ENCODE assay signal across 18 cellular contexts in genomic region chr10:666237-667012, GRCh38. TPM values are rescaled to one million over a fixed set of nuclear protein-coding genes. Genes with fewer than 3 reads are reported as not detected.
A peak's percentile ranks its signal among the peaks of the same experiment; 100 is the strongest.
DNase-seq lines count a peak whose midpoint lies in the region; ATAC-seq, FAIRE-seq and TF ChIP-seq lines count a peak whose summit lies in the region.
"Had no signal": no experiment of that assay in that cellular context is flagged by ENCODE, and none has a peak within 500 bp of the region (broad histone marks: within the 10 kb centered on the region; RNA-seq: fewer than 3 reads in every experiment).

No MANE protein-coding gene starts in this region.

- CTCF ChIA-PET in Panc1 (lab: Charles Lee) = no interaction called here

- H3K79me1 ChIP-seq in mesenchymal stem cell (replicated peaks; ENCODE audit: low read length, poor library complexity, severe bottlenecking) = peaks cover 27% of the 10 kb centered on the region

- H3K27ac Mint-ChIP-seq in endodermal cell = no peak overlapping the region
- no peak overlapping the region for H3K27ac Mint-ChIP-seq in activated naive CD8-positive, alpha-beta T cell treated with anti-CD3 and anti-CD28 coated beads for 36 hours
- H3K27ac Mint-ChIP-seq: activated CD8-positive, alpha-beta T cell treated with anti-CD3 and anti-CD28 coated beads, Interleukin-2, amount 10 ng/mL, durations not matched to agents 7 days and 5 days; activated naive CD4-positive, alpha-beta T cell treated with anti-CD3 and anti-CD28 coated beads for 36 hours; CD8-positive, alpha-beta T cell had no signal

- no peak overlapping the region for H4K91ac ChIP-seq in mesenchymal stem cell (ENCODE audit: low read length)

- H3K4me3 Mint-ChIP-seq in endodermal cell = no peak overlapping the region
- H3K4me3 Mint-ChIP-seq in activated naive CD8-positive, alpha-beta T cell treated with anti-CD3 and anti-CD28 coated beads for 36 hours = no peak overlapping the region
- H3K4me3 Mint-ChIP-seq: activated CD8-positive, alpha-beta T cell treated with anti-CD3 and anti-CD28 coated beads, Interleukin-2, amount 10 ng/mL, durations not matched to agents 7 days and 5 days; activated naive CD4-positive, alpha-beta T cell treated with anti-CD3 and anti-CD28 coated beads for 36 hours; CD8-positive, alpha-beta T cell; H9 had no signal

- H2BK12ac ChIP-seq in mesenchymal stem cell (ENCODE audit: low read length in 2 of 2) = no peak overlapping the region

- ATAC-seq in Panc1 = peak; percentile 61
- no peak for ATAC-seq in HG03354 (IDR thresholded peaks at IDR 0.05; ENCODE audit: poor library complexity, severe bottlenecking, unreplicated experiment)
- ATAC-seq: activated CD8-positive, alpha-beta T cell treated with anti-CD3 and anti-CD28 coated beads, Interleukin-2, amount 10 ng/mL, durations not matched to agents 7 days and 5 days; CD8-positive, alpha-beta T cell had no signal

- H4K8ac ChIP-seq in mesenchymal stem cell (ENCODE audit: low read length) = no peak overlapping the region

- no peak for FAIRE-seq in kidney (lab: Jason Lieb, UNC)

- no TSS peak for BruUV-seq in Panc1 (replicated peaks; lab: Mats Ljungman, UMichigan)

- H3K27ac ChIP-seq in Panc1 (ENCODE audit: low read length) = peak overlapping the region; percentile 76
- H3K27ac ChIP-seq in endodermal cell (ENCODE audit: low read depth, low read length) = no peak overlapping the region
- H3K27ac ChIP-seq in mesenchymal stem cell (ENCODE audit: low read length, poor library complexity, severe bottlenecking) = no peak overlapping the region
- peak overlapping the region; percentile 79 to 82 for H3K27ac ChIP-seq in tibial artery
- peak overlapping the region in 1 of 2 donors; percentile 13 for H3K27ac ChIP-seq in kidney (ENCODE audit: low read depth in 2 of 2, low read length in 2 of 2)
- H3K27ac ChIP-seq: KMS-11 had no signal

- H3K9me3 ChIP-seq in Panc1 (ENCODE audit: control insufficient read depth, insufficient read depth, low read depth, low read length) = no peaks in the 10 kb centered on the region
- H3K9me3 ChIP-seq in endodermal cell (ENCODE audit: control insufficient read depth, low read length) = no peaks in the 10 kb centered on the region
- no peaks in the 10 kb centered on the region for H3K9me3 ChIP-seq in mesenchymal stem cell (ENCODE audit: control insufficient read depth, low read length)
- H3K9me3 ChIP-seq in tibial artery = no peaks in the 10 kb centered on the region
- H3K9me3 ChIP-seq in kidney (ENCODE audit: control insufficient read depth in 1 of 2, low read length in 2 of 2) = no peaks in the 10 kb centered on the region

- no peak for TF ChIP-seq CTCF in Panc1 (IDR thresholded peaks at IDR 0.05)
- TF ChIP-seq CTCF in endodermal cell (conservative IDR thresholded peaks at IDR 0.05) = no peak
- no peak for TF ChIP-seq CTCF in tibial artery (IDR thresholded peaks at IDR 0.05)
- TF ChIP-seq CTCF in kidney (IDR thresholded peaks at IDR 0.05; ENCODE audit: borderline replicate concordance, extremely low read depth, insufficient read depth) = no peak

- POLR2A ChIA-PET in Panc1 (lab: Charles Lee) = no interaction called here

- H3K4me1 Mint-ChIP-seq in endodermal cell = peaks cover 9% of the 10 kb centered on the region
- no peaks in the 10 kb centered on the region for H3K4me1 Mint-ChIP-seq in activated naive CD8-positive, alpha-beta T cell treated with anti-CD3 and anti-CD28 coated beads for 36 hours

- 95 to 97% methylated on average over 25 to 37 of the region's 37 CpGs for WGBS in endodermal cell (ENCODE audit: insufficient coverage in 1 of 2, insufficient read length in 1 of 2), 2 experiments
- 96% methylated on average over 37 of the region's 37 CpGs for WGBS in mesenchymal stem cell

- no peak overlapping the region for H3K4me2 ChIP-seq in mesenchymal stem cell (ENCODE audit: low read length, poor library complexity, severe bottlenecking)
- H3K4me2 ChIP-seq: KMS-11 had no signal

- H3K4me1 ChIP-seq in Panc1 (ENCODE audit: control insufficient read depth, insufficient read depth, low read length) = no peaks in the 10 kb centered on the region; the same call in none of the 2 replicates
- no peaks in the 10 kb centered on the region for H3K4me1 ChIP-seq in endodermal cell (ENCODE audit: control insufficient read depth, insufficient read depth, low read length)
- peaks cover 22% of the 10 kb centered on the region for H3K4me1 ChIP-seq in mesenchymal stem cell (ENCODE audit: control insufficient read depth, insufficient read depth, low read depth, low read length)
- H3K4me1 ChIP-seq in tibial artery = peaks cover 0 to 45% (median 6%) of the 10 kb centered on the region in 4 donors
- peaks cover 12 to 18% of the 10 kb centered on the region in 2 donors for H3K4me1 ChIP-seq in kidney (ENCODE audit: control insufficient read depth in 1 of 2, insufficient read depth in 1 of 2, low read depth in 1 of 2, low read length in 2 of 2)

- H3K9me3 Mint-ChIP-seq in endodermal cell = peaks cover 3% of the 10 kb centered on the region
- H3K9me3 Mint-ChIP-seq in activated naive CD8-positive, alpha-beta T cell treated with anti-CD3 and anti-CD28 coated beads for 36 hours = no peaks in the 10 kb centered on the region
- H3K9me3 Mint-ChIP-seq: activated naive CD4-positive, alpha-beta T cell treated with anti-CD3 and anti-CD28 coated beads for 36 hours; CD8-positive, alpha-beta T cell had no signal

- no peaks in the 10 kb centered on the region for H3K27me3 Mint-ChIP-seq in endodermal cell (ENCODE audit: insufficient read depth)
- H3K27me3 Mint-ChIP-seq in activated naive CD8-positive, alpha-beta T cell treated with anti-CD3 and anti-CD28 coated beads for 36 hours = peaks cover 18% of the 10 kb centered on the region

- in situ Hi-C loops in Panc1 (cut with HindIII; ENCODE audit: low pct_unique_long_range_greater_than_20kb, low sequenced_read_pairs) = no loop called here

- no peak overlapping the region for H3K18ac ChIP-seq in mesenchymal stem cell (ENCODE audit: low read depth in 1 of 2, low read length in 2 of 2)

- no peak overlapping the region for H2BK15ac ChIP-seq in mesenchymal stem cell (ENCODE audit: low read depth, poor library complexity, severe bottlenecking)

- H3K23ac ChIP-seq in mesenchymal stem cell (ENCODE audit: low read length in 2 of 2) = no peak overlapping the region

- no peak overlapping the region for H2BK5ac ChIP-seq in mesenchymal stem cell (ENCODE audit: low read depth, low read length, poor library complexity, severe bottlenecking)

- no peak overlapping the region for H3K9ac ChIP-seq in endodermal cell (ENCODE audit: extremely low read depth, low read length, poor library complexity, severe bottlenecking)
- H3K9ac ChIP-seq in mesenchymal stem cell (ENCODE audit: low read length) = peak overlapping the region; percentile 76
- no peak overlapping the region for H3K9ac ChIP-seq in kidney (ENCODE audit: low read length in 2 of 2)
- H3K9ac ChIP-seq: KMS-11 had no signal

- H2AK5ac ChIP-seq in mesenchymal stem cell (ENCODE audit: low read length, severe bottlenecking) = no peak overlapping the region

- DNase-seq in Panc1 (ENCODE audit: low read depth, low spot score) = no peak
- DNase-seq in endodermal cell = peak; percentile 45
- DNase-seq in mesenchymal stem cell = no peak
- DNase-seq in tibial artery = peak in 1 of 2 donors; percentile 74
- no peak for DNase-seq in activated naive CD8-positive, alpha-beta T cell treated with anti-CD3 and anti-CD28 coated beads for 36 hours
- no peak for DNase-seq in kidney
- no peak for DNase-seq in NCI-H524 (lab: John Stamatoyannopoulos, UW)
- DNase-seq: activated CD8-positive, alpha-beta T cell treated with anti-CD3 and anti-CD28 coated beads, Interleukin-2, amount 10 ng/mL, durations not matched to agents 7 days and 5 days; activated naive CD4-positive, alpha-beta T cell treated with anti-CD3 and anti-CD28 coated beads for 36 hours; activated T-cell treated with anti-CD3 and anti-CD28 coated beads, Interleukin-2, amount 50 U/mL, for 1 hour; amygdala; CD8-positive, alpha-beta T cell; central memory CD4-positive, alpha-beta T cell; GDM1; H9; T1000 had no signal

- no peak overlapping the region for H3K4ac ChIP-seq in mesenchymal stem cell (ENCODE audit: low read depth in 1 of 2, low read length in 2 of 2)

- H2BK120ac ChIP-seq in mesenchymal stem cell (ENCODE audit: low read depth, low read length) = no peak overlapping the region

- no peak overlapping the region for H2AFZ ChIP-seq in mesenchymal stem cell (ENCODE audit: low read depth, low read length)

- no peaks in the 10 kb centered on the region for H3K36me3 ChIP-seq in Panc1 (ENCODE audit: control insufficient read depth, insufficient read depth, low read length)
- H3K36me3 ChIP-seq in endodermal cell (ENCODE audit: control insufficient read depth, insufficient read depth, low read length) = no peaks in the 10 kb centered on the region
- H3K36me3 ChIP-seq in mesenchymal stem cell (ENCODE audit: control insufficient read depth in 1 of 2, insufficient read depth in 2 of 2, low read depth in 1 of 2, low read length in 2 of 2) = peaks cover 0 to 3% of the 10 kb centered on the region in 2 experiments
- no peaks in the 10 kb centered on the region for H3K36me3 ChIP-seq in tibial artery
- no peaks in the 10 kb centered on the region for H3K36me3 ChIP-seq in kidney (ENCODE audit: control insufficient read depth in 1 of 2, insufficient read depth in 2 of 2, low read length in 2 of 2)

- intact Hi-C loops in Panc1 (cut with micrococcal nuclease; ENCODE audit: unreplicated experiment) = loop anchor here (10.0 kb wide), 1 partner anchor 152 kb away; no protein-coding TSS in a partner anchor
- intact Hi-C loops in tibial artery (cut with DNase I; ENCODE audit: low total_unique reads) = no loop called here
- intact Hi-C loops in kidney (cut with DNase I) = no loop called here

- no peak overlapping the region for H3K14ac ChIP-seq in mesenchymal stem cell (ENCODE audit: low read length in 2 of 2)

- H3K27me3 ChIP-seq in Panc1 (ENCODE audit: control insufficient read depth, insufficient read depth, low read length) = no peaks in the 10 kb centered on the region
- H3K27me3 ChIP-seq in endodermal cell (ENCODE audit: control insufficient read depth, insufficient read depth, low read length, poor library complexity, severe bottlenecking) = no peaks in the 10 kb centered on the region
- no peaks in the 10 kb centered on the region for H3K27me3 ChIP-seq in mesenchymal stem cell (ENCODE audit: control insufficient read depth in 1 of 2, insufficient read depth in 1 of 2, low read length in 2 of 2)
- H3K27me3 ChIP-seq in tibial artery = no peaks in the 10 kb centered on the region

- peaks cover 2% of the 10 kb centered on the region for H3K36me3 Mint-ChIP-seq in endodermal cell (ENCODE audit: low read depth)
- H3K36me3 Mint-ChIP-seq in activated naive CD8-positive, alpha-beta T cell treated with anti-CD3 and anti-CD28 coated beads for 36 hours = no peaks in the 10 kb centered on the region
- H3K36me3 Mint-ChIP-seq: CD8-positive, alpha-beta T cell had no signal

- H3K4me3 ChIP-seq in Panc1 (ENCODE audit: low read depth in 2 of 2, low read length in 2 of 2) (peak overlapping the region; percentile 40 to 74), endodermal cell (ENCODE audit: low read length) (no peak overlapping the region), mesenchymal stem cell (ENCODE audit: insufficient read depth in 1 of 2, low read depth in 1 of 2, low read length in 2 of 2) (peak overlapping the region in 1 of 2 experiments; percentile 70), tibial artery (peak overlapping the region; percentile 44 to 55), kidney (ENCODE audit: low read length in 2 of 2) (peak overlapping the region in 1 of 2 donors; percentile 41)

RNA-seq across cellular contexts. Expression of gene DIP2C, which starts 23.0 kb away (rescaled TPM):
- total RNA-seq in Panc1 (2021; ENCODE audit: unreplicated experiment) (13.2 TPM), endodermal cell (10 to 100 TPM; 13.0 to 13.7 TPM), kidney (22.6 TPM)
- polyA plus RNA-seq in Panc1 (2012; ENCODE audit: insufficient read length) = 12.1 TPM
- 13.5 TPM for polyA plus RNA-seq in endodermal cell (2013, experiment 1 of 2)
- polyA plus RNA-seq in endodermal cell (2013, experiment 2 of 2) = 13.2 TPM
- 11.6 TPM for polyA plus RNA-seq in mesenchymal stem cell (2013, experiment 1 of 2)
- polyA plus RNA-seq in mesenchymal stem cell (2013, experiment 2 of 2) = 11.2 TPM
- under 1 TPM; 0.22 to 0.54 TPM for total RNA-seq in activated naive CD8-positive, alpha-beta T cell treated with anti-CD3 and anti-CD28 coated beads for 36 hours
- 6.2 TPM for polyA plus RNA-seq in kidney (ENCODE audit: insufficient read depth, low read depth, low replicate concordance)

Comparison
In these comparisons a context has a peak if more than half of its experiments do, and no peak if none do; other contexts are left out.
1. H3K27ac ChIP-seq: peak in Panc1 (single experiment) and tibial artery (2 of 2); none in endodermal cell (single experiment) and mesenchymal stem cell (single experiment).